In genomic region chr1:76864383-76864782, GRCh38 we compare ENCODE assay signal across 22 cellular contexts. TPM values are rescaled to one million over a fixed set of nuclear protein-coding genes. Genes with fewer than 3 reads are reported as not detected.
"Had no signal": no experiment of that assay in that cellular context is flagged by ENCODE, and none has a peak within 500 bp of the region (broad histone marks: within the 10 kb centered on the region; RNA-seq: fewer than 3 reads in every experiment).

No MANE protein-coding gene starts in this region.

- FAIRE-seq: frontal cortex, kidney had no signal

- DNase-seq: activated B cell treated with CpG ODN at 0.5 μM for 24 hours; activated CD4-positive, alpha-beta memory T cell treated with anti-CD3 and anti-CD28 coated beads for 36 hours; activated CD4-positive, alpha-beta T cell treated with anti-CD3 and anti-CD28 coated beads for 4 hours; activated naive CD4-positive, alpha-beta T cell; activated naive CD8-positive, alpha-beta T cell treated with anti-CD3 and anti-CD28 coated beads for 36 hours; activated T-cell treated with anti-CD3 and anti-CD28 coated beads for 4 hours; dorsolateral prefrontal cortex; endodermal cell; head of caudate nucleus; kidney; left lung; midbrain; nucleus accumbens; posterior cingulate gyrus; sigmoid colon; stimulated activated CD8-positive, alpha-beta memory T cell treated with anti-CD3 and anti-CD28 coated beads, Interleukin-4, amount 100 ng/mL, for 48 hours; stimulated activated naive CD4-positive, alpha-beta T cell; upper lobe of right lung had no signal

- H3K36me3 ChIP-seq: left lung, sigmoid colon, upper lobe of right lung had no signal

- H3K9me3 ChIP-seq: left lung, upper lobe of right lung had no signal

- H3K4me3 ChIP-seq: dorsolateral prefrontal cortex, left lung, sigmoid colon, upper lobe of right lung had no signal

- ATAC-seq: left lung, upper lobe of right lung had no signal

- H3K27ac ChIP-seq: epithelial cell of prostate, left lung, upper lobe of right lung had no signal

RNA-seq across cellular contexts. Expression of gene ST6GALNAC5, which starts 2.9 kb away (rescaled TPM):
- total RNA-seq: activated B cell treated with CpG ODN at 0.5 μM for 24 hours; activated CD4-positive, alpha-beta memory T cell treated with anti-CD3 and anti-CD28 coated beads for 36 hours; activated naive CD8-positive, alpha-beta T cell treated with anti-CD3 and anti-CD28 coated beads for 36 hours; activated T-helper 1 cell treated with anti-CD3 and anti-CD28 coated beads, Interleukin-12 subunit alpha, Interleukin-12 subunit beta, Interleukin-2, Interleukin-4 antibody, amounts not matched to agents 30 ng/mL and 10 ng/mL and 1 ng/mL, durations not matched to agents 14 hours and 24 hours and 36 hours; lung microvascular endothelial cell had no signal
